In the genomic region with DNA sequence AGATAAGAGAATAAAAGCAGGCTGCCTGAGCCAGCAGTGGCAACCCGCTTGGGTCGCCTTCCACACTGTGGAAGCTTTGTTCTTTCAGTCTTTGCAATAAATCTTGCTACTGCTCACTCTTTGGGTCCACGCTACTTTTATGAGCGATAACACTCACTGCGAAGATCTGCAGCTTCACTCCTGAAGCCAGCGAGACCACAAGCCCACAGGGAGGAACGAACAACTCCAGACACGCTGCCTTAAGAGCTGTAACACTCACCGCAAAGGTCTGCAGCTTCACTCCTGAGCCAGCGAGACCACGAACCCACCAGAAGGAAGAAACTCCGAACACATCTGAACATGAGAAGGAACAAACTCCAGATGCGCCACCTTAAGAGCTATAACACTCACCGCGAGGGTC, we compare ENCODE assay signal across 8 cellular contexts. TPM values are rescaled to one million over a fixed set of nuclear protein-coding genes. Genes with fewer than 3 reads are reported as not detected.
"Had no signal": no experiment of that assay in that cellular context is flagged by ENCODE, and none has a peak within 500 bp of the region (broad histone marks: within the 10 kb centered on the region; RNA-seq: fewer than 3 reads in every experiment).

No MANE protein-coding gene starts in this region.

RNA-seq across cellular contexts. Expression of a gene that starts 7.5 kb away (rescaled TPM):
- total RNA-seq: left lobe of liver; lung microvascular endothelial cell; myocyte; naive thymus-derived CD4-positive, alpha-beta T cell; progenitor cell of endocrine pancreas; right lobe of liver had no signal
- polyA plus RNA-seq: naive thymus-derived CD4-positive, alpha-beta T cell; neural cell; smooth muscle cell had no signal
